8 cellular contexts compared by ENCODE assay signal in genomic region chr15:41230345-41230649, GRCh38. TPM values are rescaled to one million over a fixed set of nuclear protein-coding genes. Genes with fewer than 3 reads are reported as not detected.
A peak's percentile ranks its signal among the peaks of the same experiment; 100 is the strongest.
DNase-seq lines count a peak whose midpoint lies in the region; ATAC-seq and TF ChIP-seq lines count a peak whose summit lies in the region.

No MANE protein-coding gene starts in this region.

- POLR2A ChIA-PET in A673 (lab: Charles Lee; ENCODE audit: low non-redundant PET) (no interaction called here), IMR-90 (lab: Charles Lee; ENCODE audit: unreplicated experiment) (interaction anchor here (1.0 kb wide), 1 partner anchor 19 kb away, joined by 3 read pairs; no protein-coding TSS in a partner anchor)

- H3K56ac ChIP-seq in IMR-90 (ENCODE audit: extremely low read depth, insufficient read depth, low read length): no peak overlapping the region

- H2AFZ ChIP-seq in IMR-90 (replicated peaks; ENCODE audit: low read length, poor library complexity): peak overlapping the region; percentile 94

- peaks cover 13% of the 10 kb centered on the region for H3K9me1 ChIP-seq in IMR-90 (ENCODE audit: insufficient read depth, low read length)

- peak overlapping the region; percentile 53; the same call in 1 of the 2 replicates for H3K14ac ChIP-seq in IMR-90 (replicated peaks; ENCODE audit: low read depth, low read length)

- H2BK120ac ChIP-seq in IMR-90 (ENCODE audit: low read depth, low read length): peak overlapping the region; percentile 96; the same call in 1 of the 2 replicates

- no peaks in the 10 kb centered on the region for H3K27me3 Mint-ChIP-seq in central memory CD8-positive, alpha-beta T cell
- H3K27me3 Mint-ChIP-seq in naive B cell: no peaks in the 10 kb centered on the region

- no peak overlapping the region for H3K9ac ChIP-seq in IMR-90 (ENCODE audit: low read depth, low read length)

- peak overlapping the region; percentile 6; the same call in 1 of the 2 replicates for H2BK20ac ChIP-seq in IMR-90 (ENCODE audit: low read depth, low read length)

- dilution Hi-C loops in IMR-90 (cut with HindIII; ENCODE audit: low sequenced_read_pairs, unreplicated experiment): no loop called here

- H3K4ac ChIP-seq in IMR-90 (ENCODE audit: low read depth, low read length): peak overlapping the region; percentile 42; the same call in 1 of the 2 replicates

- H3K79me1 ChIP-seq in IMR-90 (ENCODE audit: low read depth in 1 of 2, low read length in 2 of 2): peaks cover 19 to 37% of the 10 kb centered on the region in 2 experiments

- DNase-seq in A673 (ENCODE audit: low spot score) (no peak), IMR-90 (no peak), naive B cell (no peak), NCI-H2196 (lab: John Stamatoyannopoulos, UW; ENCODE audit: unreplicated experiment) (no peak), AG20443 (ENCODE audit: low spot score) (no peak), NCI-H2029 treated with DMSO at 0.1 percent for 48 hours (lab: John Stamatoyannopoulos, UW) (no peak), MV-4-11 (lab: John Stamatoyannopoulos, UW) (no peak)
- no peak for DNase-seq in central memory CD8-positive, alpha-beta T cell (ENCODE audit: low spot score in 2 of 2)

- TF ChIP-seq RAD21 in IMR-90 (IDR thresholded peaks at IDR 0.05; ENCODE audit: low read length): no peak

- peak overlapping the region; percentile 88 for H3K27ac Mint-ChIP-seq in central memory CD8-positive, alpha-beta T cell (ENCODE audit: low read depth)
- peak overlapping the region in 4 of 6 donors; percentile 89 to 97 (median 94) for H3K27ac Mint-ChIP-seq in naive B cell

- H3K18ac ChIP-seq in IMR-90 (ENCODE audit: low read depth, low read length): no peak overlapping the region; the same call in 1 of the 2 replicates

- BruUV-seq in A673 (replicated peaks; lab: Mats Ljungman, UMichigan) (no TSS peak), IMR-90 (replicated peaks; lab: Mats Ljungman, UMichigan) (no TSS peak)

- no peaks in the 10 kb centered on the region for H3K9me3 Mint-ChIP-seq in central memory CD8-positive, alpha-beta T cell
- no peaks in the 10 kb centered on the region for H3K9me3 Mint-ChIP-seq in naive B cell

- 37% methylated on average over 8 of the region's 10 CpGs; no CpG with 5 or more reads in 1 of the 2 experiments for WGBS in IMR-90 (ENCODE audit: extremely low coverage in 2 of 2, insufficient read length in 1 of 2), 2 experiments

- H3K9me3 ChIP-seq in A673 (ENCODE audit: low read depth, low read length, poor library complexity, severe bottlenecking) (no peaks in the 10 kb centered on the region), IMR-90 (ENCODE audit: control insufficient read depth, insufficient read depth, low read length) (no peaks in the 10 kb centered on the region)

- peak overlapping the region; percentile 50; the same call in 1 of the 2 replicates for H4K91ac ChIP-seq in IMR-90 (ENCODE audit: insufficient read depth, low read depth, low read length)

- peak overlapping the region; percentile 51 for H4K5ac ChIP-seq in IMR-90 (ENCODE audit: low read depth, low read length)

- peak overlapping the region; percentile 69 to 95 for H4K8ac ChIP-seq in IMR-90 (ENCODE audit: low read depth in 2 of 2, low read length in 2 of 2)

- peaks cover 21% of the 10 kb centered on the region for H3K4me1 Mint-ChIP-seq in central memory CD8-positive, alpha-beta T cell
- H3K4me1 Mint-ChIP-seq in naive B cell: peaks cover 14 to 34% (median 31%) of the 10 kb centered on the region in 3 donors

- TF ChIP-seq POLR2A in IMR-90 (IDR thresholded peaks at IDR 0.05; ENCODE audit: low read depth, low read length): no peak

- TF ChIP-seq CTCF in A673 (conservative IDR thresholded peaks at IDR 0.05; ENCODE audit: low read depth, low read length) (no peak), IMR-90 (conservative IDR thresholded peaks at IDR 0.05; ENCODE audit: low read depth, low read length) (no peak)

- H4K20me1 ChIP-seq in IMR-90 (ENCODE audit: insufficient read depth, low read length): peaks cover 20% of the 10 kb centered on the region; the same call in 1 of the 2 replicates

- peak overlapping the region; percentile 14; the same call in 1 of the 2 replicates for H3K23ac ChIP-seq in IMR-90 (ENCODE audit: low read depth, low read length)

- in situ Hi-C loops in IMR-90 (cut with MboI; ENCODE audit: low sequenced_read_pairs): no loop called here

- H3K27me3 ChIP-seq in A673 (replicated peaks; ENCODE audit: insufficient read depth, low read depth, low read length, poor library complexity): no peaks in the 10 kb centered on the region
- 0 out of 2 replicates have a peak, but pooled peaks cover 1% of the 10 kb centered on the region for H3K27me3 ChIP-seq in IMR-90 (ENCODE audit: control insufficient read depth, insufficient read depth, low read length)

- no peak for ATAC-seq in IMR-90 (ENCODE audit: low read depth)
- ATAC-seq in central memory CD8-positive, alpha-beta T cell (replicated peaks; ENCODE audit: extremely low read depth, poor library complexity, severe bottlenecking): no peak
- no peak for ATAC-seq in naive B cell (ENCODE audit: low read depth in 2 of 2)

- intact Hi-C loops in A673 (cut with micrococcal nuclease; ENCODE audit: unreplicated experiment) (loop anchor here (5.0 kb wide), 1 partner anchor 278 kb away; the partner anchor contains the start of gene CHAC1), IMR-90 (cut with micrococcal nuclease) (loop anchor here (5.0 to 10.0 kb wide), 2 partner anchors 102 to 185 kb away; partner anchors contain the start of genes NUSAP1, OIP5 and RTF1)

- no peak overlapping the region for H2BK15ac ChIP-seq in IMR-90 (ENCODE audit: low read depth, low read length)

- H2AK9ac ChIP-seq in IMR-90 (replicated peaks; ENCODE audit: low read depth, low read length, poor library complexity): peak overlapping the region; percentile 95

- H2AK5ac ChIP-seq in IMR-90 (ENCODE audit: low read depth, low read length): no peak overlapping the region

- CTCF ChIA-PET in A673 (lab: Charles Lee) (no interaction called here), IMR-90 (lab: Yijun Ruan, JAX) (no interaction called here)

- H3K4me2 ChIP-seq in IMR-90 (ENCODE audit: low read depth, low read length): peak overlapping the region; percentile 72

- peaks cover 16% of the 10 kb centered on the region for H3K36me3 Mint-ChIP-seq in central memory CD8-positive, alpha-beta T cell (ENCODE audit: insufficient read depth)
- no peaks in the 10 kb centered on the region for H3K36me3 Mint-ChIP-seq in naive B cell

- peak overlapping the region; percentile 89 for H3K4me3 Mint-ChIP-seq in central memory CD8-positive, alpha-beta T cell
- peak overlapping the region; percentile 87 to 95 (median 95) for H3K4me3 Mint-ChIP-seq in naive B cell

- H3K4me3 ChIP-seq in A673 (ENCODE audit: low read depth, low read length, poor library complexity, severe bottlenecking) (peak overlapping the region; percentile 72), IMR-90 (ENCODE audit: insufficient read depth, low read depth, low read length) (peak overlapping the region; percentile 47)

- H3K36me3 ChIP-seq in A673 (ENCODE audit: insufficient read depth, low read length, poor library complexity, severe bottlenecking): no peaks in the 10 kb centered on the region
- no peaks in the 10 kb centered on the region for H3K36me3 ChIP-seq in IMR-90 (ENCODE audit: control insufficient read depth, insufficient read depth, low read length)

- H2BK5ac ChIP-seq in IMR-90 (ENCODE audit: low read depth, low read length, poor library complexity, severe bottlenecking): no peak overlapping the region

- H3K4me1 ChIP-seq in A673 (ENCODE audit: insufficient read depth, low read length, poor library complexity, severe bottlenecking) (no peaks in the 10 kb centered on the region), IMR-90 (ENCODE audit: control insufficient read depth, insufficient read depth, low read length) (peaks cover 10% of the 10 kb centered on the region)

- peak overlapping the region; percentile 89 for H3K27ac ChIP-seq in A673 (ENCODE audit: low read depth, low read length, poor library complexity, severe bottlenecking)
- H3K27ac ChIP-seq in IMR-90 (ENCODE audit: insufficient read depth, low read length): no peak overlapping the region; the same call in 1 of the 2 replicates

TF ChIP-seq in IMR-90, 13 proteins besides CTCF, POLR2A, EP300 and RAD21 (continues in another document):
- TF ChIP-seq SMC3 (IDR thresholded peaks at IDR 0.05; ENCODE audit: low read depth, low read length) (no peak), MAZ (IDR thresholded peaks at IDR 0.05; ENCODE audit: borderline replicate concordance, low read depth, low read length) (no peak), CHD1 (IDR thresholded peaks at IDR 0.05; ENCODE audit: low read depth, low read length) (no peak), RFX5 (IDR thresholded peaks at IDR 0.05; ENCODE audit: low read depth, low read length) (no peak), RCOR1 (IDR thresholded peaks at IDR 0.05; ENCODE audit: insufficient replicate concordance, low read length) (no peak), ELK1 (IDR thresholded peaks at IDR 0.05; ENCODE audit: borderline replicate concordance, low read depth, low read length) (no peak), FOS (IDR thresholded peaks at IDR 0.05; ENCODE audit: low read depth, low read length) (no peak), NFE2L2 (IDR thresholded peaks at IDR 0.05; ENCODE audit: low read depth, low read length) (no peak), MXI1 (IDR thresholded peaks at IDR 0.05; ENCODE audit: borderline replicate concordance, low read depth, low read length) (no peak)

RNA-seq across cellular contexts. Expression of gene EXD1, which starts 0.3 kb away (rescaled TPM):
- total RNA-seq in A673 (2021) (not detected in 2 replicates), IMR-90 (2012; rRNA removed) (not detected in 2 replicates)
- polyA plus RNA-seq in IMR-90 (2012; rRNA removed) (not detected in 2 replicates), naive B cell (ENCODE audit: low read depth in 6 of 6) (not detected)
- not detected in 2 replicates for polyA plus RNA-seq in IMR-90 (2012; cell fraction: cytosol; rRNA removed)
- not detected in 2 replicates for polyA plus RNA-seq in IMR-90 (2012; cell fraction: nucleus; rRNA removed; ENCODE audit: low replicate concordance)

RNA-seq across cellular contexts. Expression of gene CHP1, which starts 0.8 kb away (rescaled TPM):
- total RNA-seq in A673 (2021): 70.8 and 71.2 TPM in 2 replicates
- total RNA-seq in IMR-90 (2012; rRNA removed): 94.2 and 96.1 TPM in 2 replicates
- polyA plus RNA-seq in IMR-90 (2012; rRNA removed): 34.0 and 39.2 TPM in 2 replicates
- 16.2 and 16.7 TPM in 2 replicates for polyA plus RNA-seq in IMR-90 (2012; cell fraction: cytosol; rRNA removed)
- polyA plus RNA-seq in IMR-90 (2012; cell fraction: nucleus; rRNA removed; ENCODE audit: low replicate concordance): 5.0 and 14.9 TPM in 2 replicates
- 10 to 100 TPM in 5 of 6 donors, 1 to 10 TPM in 1; 8.9 to 27.0 (median 14.7) TPM for polyA plus RNA-seq in naive B cell (ENCODE audit: low read depth in 6 of 6)
